10 cellular contexts compared by ENCODE assay signal in genomic region chr15:26838742-26839460, GRCh38. TPM values are rescaled to one million over a fixed set of nuclear protein-coding genes. Genes with fewer than 3 reads are reported as not detected.
DNase-seq lines count a peak whose midpoint lies in the region; ATAC-seq and TF ChIP-seq lines count a peak whose summit lies in the region.
"Had no signal": no experiment of that assay in that cellular context is flagged by ENCODE, and none has a peak within 500 bp of the region (broad histone marks: within the 10 kb centered on the region; RNA-seq: fewer than 3 reads in every experiment).

No MANE protein-coding gene starts in this region.

- no peak overlapping the region for H2BK20ac ChIP-seq in H9 (ENCODE audit: low read depth, low read length, poor library complexity, severe bottlenecking)

- no peaks in the 10 kb centered on the region; the same call in 1 of the 2 replicates for H3K4me1 ChIP-seq in H9 (ENCODE audit: insufficient read depth, low read length)
- H3K4me1 ChIP-seq: left lung had no signal

- no peak overlapping the region for H3K4me2 ChIP-seq in H9 (ENCODE audit: insufficient read depth, insufficient read length, low read length)
- no peak overlapping the region for H3K4me2 ChIP-seq in SU-DHL-6 (ENCODE audit: low read depth, low read length, poor library complexity, severe bottlenecking)

- H2BK12ac ChIP-seq in H9 (ENCODE audit: insufficient read length, low read depth, low read length): no peak overlapping the region

- H3K9me3 ChIP-seq in H9 (ENCODE audit: control insufficient read depth, low read depth, low read length) (peaks cover 10% of the 10 kb centered on the region), SU-DHL-6 (ENCODE audit: insufficient read depth, low read length) (peaks cover 6% of the 10 kb centered on the region; the same call in 1 of the 2 replicates)

- H3K18ac ChIP-seq in H9 (ENCODE audit: insufficient read length, low read depth, low read length): no peak overlapping the region

- in situ Hi-C loops in Caki2 (cut with HindIII; ENCODE audit: low pct_unique_long_range_greater_than_20kb, low sequenced_read_pairs): no loop called here

- H3K27ac Mint-ChIP-seq in H9 (peak overlapping the region in 2 of 3 experiments; percentile 42 to 50; a peak in 1 of 7 replicates), T-cell (no peak overlapping the region)
- H3K27ac Mint-ChIP-seq in activated T-helper 2 cell treated with anti-CD3 and anti-CD28 coated beads, Interferon-gamma antibody, Interleukin-2, Interleukin-4, amounts not matched to agents 10 μg/mL and 5 μg/mL and 100 μg/mL, durations not matched to agents 14 hours and 24 hours and 36 hours: no peak overlapping the region

- H2AFZ ChIP-seq in H9 (ENCODE audit: low read length) (no peak overlapping the region), SU-DHL-6 (ENCODE audit: low read depth, low read length, severe bottlenecking) (peak overlapping the region; percentile 72)

- no peak overlapping the region for H4K5ac ChIP-seq in H9 (ENCODE audit: insufficient read length, low read depth, low read length)

- H4K20me1 ChIP-seq in H9 (ENCODE audit: control insufficient read depth, insufficient read depth, insufficient read length) (no peaks in the 10 kb centered on the region), SU-DHL-6 (ENCODE audit: low read depth, low read length) (no peaks in the 10 kb centered on the region)

- CTCF ChIA-PET in T-cell (lab: Charles Lee): no interaction called here

- no peak overlapping the region for H3K14ac ChIP-seq in H9 (ENCODE audit: insufficient read depth, low read length)

- intact Hi-C loops in activated T-helper 2 cell treated with anti-CD3 and anti-CD28 coated beads, Interferon-gamma antibody, Interleukin-2, Interleukin-4, amounts not matched to agents 10 μg/mL and 5 μg/mL and 100 μg/mL, durations not matched to agents 14 hours and 24 hours and 36 hours (cut with micrococcal nuclease): no loop called here

- H3K9ac ChIP-seq in H9 (ENCODE audit: extremely low read depth, insufficient read length, low read length) (no peak overlapping the region), SU-DHL-6 (ENCODE audit: low read length) (no peak overlapping the region)

- no peak overlapping the region for H2BK15ac ChIP-seq in H9 (ENCODE audit: low read depth, low read length)

- WGBS in H9 (ENCODE audit: extremely low coverage, insufficient read length, low lambda C conversion rate): no CpG with 5 or more reads among the region's 26 CpGs

- H2BK5ac ChIP-seq in H9 (ENCODE audit: insufficient read length, low read length): no peak overlapping the region

- H3K79me1 ChIP-seq in H9 (ENCODE audit: insufficient read depth, low read depth, low read length, poor library complexity, severe bottlenecking): no peaks in the 10 kb centered on the region

- POLR2A ChIA-PET in T-cell (lab: Charles Lee): no interaction called here

- H3K4me3 Mint-ChIP-seq in H9 (peak overlapping the region in 1 of 2 experiments; percentile 47; a peak in 2 of 5 replicates), T-cell (no peak overlapping the region)
- no peak overlapping the region for H3K4me3 Mint-ChIP-seq in activated T-helper 2 cell treated with anti-CD3 and anti-CD28 coated beads, Interferon-gamma antibody, Interleukin-2, Interleukin-4, amounts not matched to agents 10 μg/mL and 5 μg/mL and 100 μg/mL, durations not matched to agents 14 hours and 24 hours and 36 hours (ENCODE audit: low read depth)

- H3F3A ChIP-seq in SU-DHL-6 (ENCODE audit: insufficient read depth): no peaks in the 10 kb centered on the region

- H3K9me3 Mint-ChIP-seq in H9: peaks cover 26 to 29% of the 10 kb centered on the region in 2 experiments
- peaks cover 9 to 19% (median 13%) of the 10 kb centered on the region in 3 donors for H3K9me3 Mint-ChIP-seq in T-cell
- H3K9me3 Mint-ChIP-seq in activated T-helper 2 cell treated with anti-CD3 and anti-CD28 coated beads, Interferon-gamma antibody, Interleukin-2, Interleukin-4, amounts not matched to agents 10 μg/mL and 5 μg/mL and 100 μg/mL, durations not matched to agents 14 hours and 24 hours and 36 hours: peaks cover 31% of the 10 kb centered on the region

- H3K79me2 ChIP-seq in H9 (ENCODE audit: insufficient read depth, low read length) (no peaks in the 10 kb centered on the region; the same call in 1 of the 2 replicates), SU-DHL-6 (ENCODE audit: insufficient read depth, low read length) (no peaks in the 10 kb centered on the region)

- peaks cover 3% of the 10 kb centered on the region; the same call in 1 of the 2 replicates for H3K27me3 Mint-ChIP-seq in H9 (ENCODE audit: low read depth)
- H3K27me3 Mint-ChIP-seq in T-cell: peaks cover 0 to 1% of the 10 kb centered on the region in 2 donors
- no peaks in the 10 kb centered on the region for H3K27me3 Mint-ChIP-seq in activated T-helper 2 cell treated with anti-CD3 and anti-CD28 coated beads, Interferon-gamma antibody, Interleukin-2, Interleukin-4, amounts not matched to agents 10 μg/mL and 5 μg/mL and 100 μg/mL, durations not matched to agents 14 hours and 24 hours and 36 hours (ENCODE audit: low read depth)

- no peak overlapping the region for H2BK120ac ChIP-seq in H9 (ENCODE audit: low read depth, low read length, poor library complexity, severe bottlenecking)

- H3K4me1 Mint-ChIP-seq in H9 (peaks cover 18 to 27% of the 10 kb centered on the region in 2 experiments), T-cell (no peaks in the 10 kb centered on the region)
- H3K4me1 Mint-ChIP-seq in activated T-helper 2 cell treated with anti-CD3 and anti-CD28 coated beads, Interferon-gamma antibody, Interleukin-2, Interleukin-4, amounts not matched to agents 10 μg/mL and 5 μg/mL and 100 μg/mL, durations not matched to agents 14 hours and 24 hours and 36 hours (ENCODE audit: low read depth): no peaks in the 10 kb centered on the region

- no peak overlapping the region for H2AK5ac ChIP-seq in H9 (ENCODE audit: insufficient read length, low read length)

- H3K4ac ChIP-seq in H9 (ENCODE audit: low read depth, low read length): no peak overlapping the region

- H3K27me3 ChIP-seq in H9 (ENCODE audit: insufficient read depth, low read length) (no peaks in the 10 kb centered on the region), SU-DHL-6 (ENCODE audit: low read length) (no peaks in the 10 kb centered on the region), kidney epithelial cell (ENCODE audit: control insufficient read depth, insufficient read depth, low read length) (no peaks in the 10 kb centered on the region)

- TF ChIP-seq CTCF in H9 (conservative IDR thresholded peaks at IDR 0.05) (peak; percentile 88), SU-DHL-6 (IDR thresholded peaks at IDR 0.05; ENCODE audit: insufficient read depth, low read length, poor library complexity, severe bottlenecking) (peak; percentile 61), kidney epithelial cell (IDR thresholded peaks at IDR 0.05; ENCODE audit: insufficient read depth, low read length, poor library complexity, severe bottlenecking) (peak; percentile 51)

- no peak overlapping the region for H3K4me3 ChIP-seq in SU-DHL-6 (ENCODE audit: insufficient read depth, low read length, poor library complexity, severe bottlenecking)
- no peak overlapping the region for H3K4me3 ChIP-seq in kidney epithelial cell (ENCODE audit: low read depth, low read length)
- H3K4me3 ChIP-seq: left lung had no signal

- DNase-seq in Caki2 (ENCODE audit: low read depth) (peak; percentile 11), H9 (peak; percentile 82), kidney epithelial cell (ENCODE audit: low read depth) (no peak), T-cell (no peak), medulla oblongata (ENCODE audit: extremely low spot score) (no peak)
- no peak for DNase-seq in activated T-helper 2 cell treated with anti-CD3 and anti-CD28 coated beads, Interferon-gamma antibody, Interleukin-2, Interleukin-4, amounts not matched to agents 10 μg/mL and 5 μg/mL and 100 μg/mL, durations not matched to agents 14 hours and 24 hours and 36 hours (ENCODE audit: low spot score)
- DNase-seq: activated gamma-delta T cell treated with Interleukin-2 at 50 U/mL for 16 hours had no signal

- no peak overlapping the region for H3K56ac ChIP-seq in H9 (ENCODE audit: insufficient read length, low read depth, low read length)

- H3K36me3 Mint-ChIP-seq in H9 (ENCODE audit: insufficient read depth in 1 of 3, low read depth in 3 of 3) (peaks cover 12 to 29% (median 20%) of the 10 kb centered on the region in 3 experiments), T-cell (no peaks in the 10 kb centered on the region)
- H3K36me3 Mint-ChIP-seq in activated T-helper 2 cell treated with anti-CD3 and anti-CD28 coated beads, Interferon-gamma antibody, Interleukin-2, Interleukin-4, amounts not matched to agents 10 μg/mL and 5 μg/mL and 100 μg/mL, durations not matched to agents 14 hours and 24 hours and 36 hours (ENCODE audit: low read depth): no peaks in the 10 kb centered on the region

- H3K27ac ChIP-seq in H9 (ENCODE audit: insufficient read length, low read depth, low read length) (no peak overlapping the region), SU-DHL-6 (ENCODE audit: low read depth, low read length) (no peak overlapping the region)
- H3K27ac ChIP-seq: left lung had no signal

- no peak overlapping the region for H3K23ac ChIP-seq in H9 (ENCODE audit: insufficient read length, low read depth, low read length)

- no peak overlapping the region for H4K8ac ChIP-seq in H9 (replicated peaks; ENCODE audit: insufficient read length, low read depth, low read length)

- no peaks in the 10 kb centered on the region for H3K23me2 ChIP-seq in H9 (ENCODE audit: insufficient read length, low read depth, low read length, poor library complexity, severe bottlenecking)

- no peaks in the 10 kb centered on the region for H3K9me2 ChIP-seq in SU-DHL-6 (replicated peaks; ENCODE audit: insufficient read depth, low read length)

- no peak overlapping the region for H4K91ac ChIP-seq in H9 (ENCODE audit: insufficient read length, low read depth, low read length)

- no peak overlapping the region for H3T11ph ChIP-seq in H9 (ENCODE audit: low read length)

- ATAC-seq in T-cell (replicated peaks in 1 of 4) (no peak), GM18909 (IDR thresholded peaks at IDR 0.05; ENCODE audit: poor library complexity, unreplicated experiment) (no peak)
- ATAC-seq: left lung had no signal

- H3K36me3 ChIP-seq in SU-DHL-6 (ENCODE audit: low read length) (no peaks in the 10 kb centered on the region), kidney epithelial cell (ENCODE audit: control insufficient read depth, insufficient read depth, low read length) (no peaks in the 10 kb centered on the region)
- H3K36me3 ChIP-seq: left lung had no signal

RNA-seq across cellular contexts. Expression of gene GABRA5, which starts 28.0 kb away (rescaled TPM):
- total RNA-seq in Caki2 (2014; rRNA removed; shearing (Covaris generic); ENCODE audit: low replicate concordance): 2.3 TPM in 2 replicates
- total RNA-seq in H9 (2021): 3.3 and 4.9 TPM in 2 replicates
- total RNA-seq in kidney epithelial cell: 0.21 TPM in 1 of 2 replicates, not detected in the other
- total RNA-seq in T-cell: not detected
- total RNA-seq in activated T-helper 2 cell treated with anti-CD3 and anti-CD28 coated beads, Interferon-gamma antibody, Interleukin-2, Interleukin-4, amounts not matched to agents 10 μg/mL and 5 μg/mL and 100 μg/mL, durations not matched to agents 14 hours and 24 hours and 36 hours: not detected in 2 replicates
- total RNA-seq: left lung had no signal

Comparison
In these comparisons a context has a peak if more than half of its experiments do, and no peak if none do; other contexts are left out.
1. DNase-seq: peak in Caki2 (single experiment) and H9 (single experiment); none in kidney epithelial cell (single experiment), T-cell (0 of 34), activated T-helper 2 cell treated with anti-CD3 and anti-CD28 coated beads, Interferon-gamma antibody, Interleukin-2, Interleukin-4, amounts not matched to agents 10 μg/mL and 5 μg/mL and 100 μg/mL, durations not matched to agents 14 hours and 24 hours and 36 hours (single experiment) and medulla oblongata (single experiment).
2. H3K27ac Mint-ChIP-seq: peak in H9 (2 of 3); none in T-cell (0 of 2) and activated T-helper 2 cell treated with anti-CD3 and anti-CD28 coated beads, Interferon-gamma antibody, Interleukin-2, Interleukin-4, amounts not matched to agents 10 μg/mL and 5 μg/mL and 100 μg/mL, durations not matched to agents 14 hours and 24 hours and 36 hours (single experiment).
3. Peak in every context shown above with its lines, with median percentiles within 50 percentile points of each other: CTCF ChIP-seq.